In genomic region chrX:119852410-119853353, GRCh38 we compare ENCODE assay signal across 1 cellular context.
TF ChIP-seq lines count a peak whose summit lies in the region.

Gene UPF3B, minus strand, starts transcription at chrX:119852963. Its CDS starts 35 bp downstream, at chrX:119852928.

TF ChIP-seq in K562, 482 proteins besides CTCF, POLR2A, EP300 and RAD21 (continued from another document and continues in another):
- no peak for TF ChIP-seq ZBTB43 (CRISPR knock-in tag; IDR thresholded peaks at IDR 0.05)
- peak; percentile 20; the same call in 1 of the 2 replicates for TF ChIP-seq SOX6 (IDR thresholded peaks at IDR 0.05)
- no peak for TF ChIP-seq CBFA2T2 (conservative IDR thresholded peaks at IDR 0.05)
- no peak for TF ChIP-seq NFXL1 (CRISPR knock-in tag; IDR thresholded peaks at IDR 0.05)
- TF ChIP-seq, protein P1, sequence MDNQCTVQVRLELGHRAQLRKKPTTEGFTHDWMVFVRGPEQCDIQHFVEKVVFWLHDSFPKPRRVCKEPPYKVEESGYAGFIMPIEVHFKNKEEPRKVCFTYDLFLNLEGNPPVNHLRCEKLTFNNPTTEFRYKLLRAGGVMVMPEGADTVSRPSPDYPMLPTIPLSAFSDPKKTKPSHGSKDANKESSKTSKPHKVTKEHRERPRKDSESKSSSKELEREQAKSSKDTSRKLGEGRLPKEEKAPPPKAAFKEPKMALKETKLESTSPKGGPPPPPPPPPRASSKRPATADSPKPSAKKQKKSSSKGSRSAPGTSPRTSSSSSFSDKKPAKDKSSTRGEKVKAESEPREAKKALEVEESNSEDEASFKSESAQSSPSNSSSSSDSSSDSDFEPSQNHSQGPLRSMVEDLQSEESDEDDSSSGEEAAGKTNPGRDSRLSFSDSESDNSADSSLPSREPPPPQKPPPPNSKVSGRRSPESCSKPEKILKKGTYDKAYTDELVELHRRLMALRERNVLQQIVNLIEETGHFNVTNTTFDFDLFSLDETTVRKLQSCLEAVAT (IDR thresholded peaks at IDR 0.05), result no peak
- no peak for TF ChIP-seq RBM39 (optimal IDR thresholded peaks at IDR 0.05; ENCODE audit: low read depth, low read length)
- TF ChIP-seq STAT5B (CRISPR knock-in tag; IDR thresholded peaks at IDR 0.05), result no peak
- TF ChIP-seq, protein P2, sequence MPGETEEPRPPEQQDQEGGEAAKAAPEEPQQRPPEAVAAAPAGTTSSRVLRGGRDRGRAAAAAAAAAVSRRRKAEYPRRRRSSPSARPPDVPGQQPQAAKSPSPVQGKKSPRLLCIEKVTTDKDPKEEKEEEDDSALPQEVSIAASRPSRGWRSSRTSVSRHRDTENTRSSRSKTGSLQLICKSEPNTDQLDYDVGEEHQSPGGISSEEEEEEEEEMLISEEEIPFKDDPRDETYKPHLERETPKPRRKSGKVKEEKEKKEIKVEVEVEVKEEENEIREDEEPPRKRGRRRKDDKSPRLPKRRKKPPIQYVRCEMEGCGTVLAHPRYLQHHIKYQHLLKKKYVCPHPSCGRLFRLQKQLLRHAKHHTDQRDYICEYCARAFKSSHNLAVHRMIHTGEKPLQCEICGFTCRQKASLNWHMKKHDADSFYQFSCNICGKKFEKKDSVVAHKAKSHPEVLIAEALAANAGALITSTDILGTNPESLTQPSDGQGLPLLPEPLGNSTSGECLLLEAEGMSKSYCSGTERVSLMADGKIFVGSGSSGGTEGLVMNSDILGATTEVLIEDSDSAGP (CRISPR knock-in tag; IDR thresholded peaks at IDR 0.05), result no peak
- no peak for TF ChIP-seq MCM3 (IDR thresholded peaks at IDR 0.05)
- no peak for TF ChIP-seq FOXJ3 (CRISPR knock-in tag; IDR thresholded peaks at IDR 0.05)
- TF ChIP-seq RBBP5 (IDR thresholded peaks at IDR 0.05; ENCODE audit: borderline replicate concordance, insufficient read depth, low read length, poor library complexity, severe bottlenecking), result peak; percentile 70
- no peak for TF ChIP-seq NR0B1 (IDR thresholded peaks at IDR 0.05; ENCODE audit: partially characterized antibody)
- TF ChIP-seq HEY1 (CRISPR knock-in tag; IDR thresholded peaks at IDR 0.05; ENCODE audit: borderline replicate concordance), result no peak
- TF ChIP-seq POU5F1 (IDR thresholded peaks at IDR 0.05; ENCODE audit: borderline replicate concordance, low read depth, low read length, partially characterized antibody), result no peak
- no peak for TF ChIP-seq ZNF324 (CRISPR knock-in tag; IDR thresholded peaks at IDR 0.05)
- TF ChIP-seq, protein P3, sequence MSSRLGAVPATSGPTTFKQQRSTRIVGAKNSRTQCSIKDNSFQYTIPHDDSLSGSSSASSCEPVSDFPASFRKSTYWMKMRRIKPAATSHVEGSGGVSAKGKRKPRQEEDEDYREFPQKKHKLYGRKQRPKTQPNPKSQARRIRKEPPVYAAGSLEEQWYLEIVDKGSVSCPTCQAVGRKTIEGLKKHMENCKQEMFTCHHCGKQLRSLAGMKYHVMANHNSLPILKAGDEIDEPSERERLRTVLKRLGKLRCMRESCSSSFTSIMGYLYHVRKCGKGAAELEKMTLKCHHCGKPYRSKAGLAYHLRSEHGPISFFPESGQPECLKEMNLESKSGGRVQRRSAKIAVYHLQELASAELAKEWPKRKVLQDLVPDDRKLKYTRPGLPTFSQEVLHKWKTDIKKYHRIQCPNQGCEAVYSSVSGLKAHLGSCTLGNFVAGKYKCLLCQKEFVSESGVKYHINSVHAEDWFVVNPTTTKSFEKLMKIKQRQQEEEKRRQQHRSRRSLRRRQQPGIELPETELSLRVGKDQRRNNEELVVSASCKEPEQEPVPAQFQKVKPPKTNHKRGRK (tag; IDR thresholded peaks at IDR 0.05), result no peak
- no peak for TF ChIP-seq ZNF282 (CRISPR knock-in tag; IDR thresholded peaks at IDR 0.05)
- no peak for TF ChIP-seq ELF4 (CRISPR knock-in tag; IDR thresholded peaks at IDR 0.05)
- no peak for TF ChIP-seq POLR2AphosphoS2 (IDR thresholded peaks at IDR 0.05; ENCODE audit: low read length)
- TF ChIP-seq CHD7 (IDR thresholded peaks at IDR 0.05; ENCODE audit: low read depth, low read length), result no peak
- TF ChIP-seq ARID4B (CRISPR knock-in tag; IDR thresholded peaks at IDR 0.05), result no peak
- TF ChIP-seq ESRRB (CRISPR knock-in tag; IDR thresholded peaks at IDR 0.05; ENCODE audit: borderline replicate concordance), result no peak
- no peak for TF ChIP-seq TSC22D4 (tag; IDR thresholded peaks at IDR 0.05)
- no peak for TF ChIP-seq ZNF778 (CRISPR knock-in tag; IDR thresholded peaks at IDR 0.05)
- TF ChIP-seq, protein P4, sequence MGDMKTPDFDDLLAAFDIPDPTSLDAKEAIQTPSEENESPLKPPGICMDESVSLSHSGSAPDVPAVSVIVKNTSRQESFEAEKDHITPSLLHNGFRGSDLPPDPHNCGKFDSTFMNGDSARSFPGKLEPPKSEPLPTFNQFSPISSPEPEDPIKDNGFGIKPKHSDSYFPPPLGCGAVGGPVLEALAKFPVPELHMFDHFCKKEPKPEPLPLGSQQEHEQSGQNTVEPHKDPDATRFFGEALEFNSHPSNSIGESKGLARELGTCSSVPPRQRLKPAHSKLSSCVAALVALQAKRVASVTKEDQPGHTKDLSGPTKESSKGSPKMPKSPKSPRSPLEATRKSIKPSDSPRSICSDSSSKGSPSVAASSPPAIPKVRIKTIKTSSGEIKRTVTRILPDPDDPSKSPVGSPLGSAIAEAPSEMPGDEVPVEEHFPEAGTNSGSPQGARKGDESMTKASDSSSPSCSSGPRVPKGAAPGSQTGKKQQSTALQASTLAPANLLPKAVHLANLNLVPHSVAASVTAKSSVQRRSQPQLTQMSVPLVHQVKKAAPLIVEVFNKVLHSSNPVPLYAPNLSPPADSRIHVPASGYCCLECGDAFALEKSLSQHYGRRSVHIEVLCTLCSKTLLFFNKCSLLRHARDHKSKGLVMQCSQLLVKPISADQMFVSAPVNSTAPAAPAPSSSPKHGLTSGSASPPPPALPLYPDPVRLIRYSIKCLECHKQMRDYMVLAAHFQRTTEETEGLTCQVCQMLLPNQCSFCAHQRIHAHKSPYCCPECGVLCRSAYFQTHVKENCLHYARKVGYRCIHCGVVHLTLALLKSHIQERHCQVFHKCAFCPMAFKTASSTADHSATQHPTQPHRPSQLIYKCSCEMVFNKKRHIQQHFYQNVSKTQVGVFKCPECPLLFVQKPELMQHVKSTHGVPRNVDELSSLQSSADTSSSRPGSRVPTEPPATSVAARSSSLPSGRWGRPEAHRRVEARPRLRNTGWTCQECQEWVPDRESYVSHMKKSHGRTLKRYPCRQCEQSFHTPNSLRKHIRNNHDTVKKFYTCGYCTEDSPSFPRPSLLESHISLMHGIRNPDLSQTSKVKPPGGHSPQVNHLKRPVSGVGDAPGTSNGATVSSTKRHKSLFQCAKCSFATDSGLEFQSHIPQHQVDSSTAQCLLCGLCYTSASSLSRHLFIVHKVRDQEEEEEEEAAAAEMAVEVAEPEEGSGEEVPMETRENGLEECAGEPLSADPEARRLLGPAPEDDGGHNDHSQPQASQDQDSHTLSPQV (IDR thresholded peaks at IDR 0.05), result no peak
